8 cellular contexts compared by ENCODE assay signal in the genomic region with DNA sequence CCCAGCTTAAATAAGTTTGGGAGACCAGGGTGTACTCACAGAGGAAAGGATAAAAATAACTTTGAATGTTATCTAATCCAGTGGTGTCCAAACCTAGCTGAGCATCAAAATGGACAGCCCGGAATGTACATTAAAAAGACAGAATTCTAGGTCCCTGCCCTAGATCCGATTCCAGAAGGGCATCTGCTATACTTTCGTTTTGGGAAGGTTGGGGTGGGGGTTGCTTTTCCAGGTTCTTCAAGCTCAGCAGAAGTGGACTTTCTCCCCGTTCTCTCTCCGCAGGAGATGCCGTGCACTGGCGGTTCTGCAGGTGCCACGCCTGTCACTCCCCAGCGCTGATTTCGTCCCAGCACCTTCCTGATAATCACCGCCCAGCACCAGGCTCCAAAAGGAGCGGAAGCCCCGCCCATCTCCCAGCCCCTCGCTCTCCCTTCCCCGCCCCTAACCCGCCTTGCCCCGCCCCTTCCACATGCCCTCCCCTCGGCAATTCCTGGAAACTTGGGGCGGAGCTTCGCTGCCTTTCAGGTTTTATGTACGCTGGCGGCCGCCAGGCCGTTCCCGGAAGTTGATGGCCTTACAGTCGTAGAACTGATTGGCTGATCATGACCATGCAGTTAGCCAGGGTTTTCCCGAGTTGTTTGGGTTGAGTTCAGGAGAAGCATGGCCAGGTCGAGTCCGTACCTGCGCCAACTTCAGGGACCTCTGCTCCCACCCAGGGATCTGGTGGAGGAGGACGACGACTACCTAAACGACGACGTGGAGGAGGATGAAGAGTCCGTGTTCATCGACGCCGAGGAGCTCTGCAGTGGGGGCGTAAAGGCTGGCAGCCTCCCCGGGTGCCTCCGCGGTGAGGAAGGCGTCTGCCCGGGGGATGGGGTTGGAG. TPM values are rescaled to one million over a fixed set of nuclear protein-coding genes. Genes with fewer than 3 reads are reported as not detected.
DNase-seq lines count a peak whose midpoint lies in the region; ATAC-seq, FAIRE-seq and TF ChIP-seq lines count a peak whose summit lies in the region.

A gene (plus strand): TSS at position 550 of the 883 bp plus-strand sequence. CDS start 111 bp downstream, at position 661.

- H3K27ac ChIP-seq in ascending aorta (peak within 1 kb of the TSS; percentile 67 to 71), right cardiac atrium (ENCODE audit: low read length) (peak within 1 kb of the TSS; percentile 42), psoas muscle (peak within 1 kb of the TSS; percentile 53)

- H3K9me3 ChIP-seq in ascending aorta (no peaks in the 10 kb centered on the region), right cardiac atrium (ENCODE audit: control insufficient read depth, low read length) (no peaks in the 10 kb centered on the region), psoas muscle (no peaks in the 10 kb centered on the region)

- TF ChIP-seq CTCF in ascending aorta (IDR thresholded peaks at IDR 0.05) (no peak), psoas muscle (IDR thresholded peaks at IDR 0.05) (no peak)

- H3K36me3 ChIP-seq in ascending aorta (no peaks in the 10 kb centered on the region), psoas muscle (ENCODE audit: insufficient read depth in 1 of 2, low read depth in 1 of 2) (peaks cover 0 to 3% of the 10 kb centered on the region in 2 donors)

- intact Hi-C loops in T-helper 2 cell treated with Interferon-gamma antibody and Interleukin-4, amounts not matched to agents 100 ng/mL and 5 ng/mL, for 36 hours (cut with micrococcal nuclease): loop anchor here (1.0 to 5.0 kb wide), 7 partner anchors 14 to 1130 kb away; a partner anchor contains a TSS
- intact Hi-C loops in ascending aorta (cut with DNase I) (loop anchor here (1.0 to 10.0 kb wide), 6 partner anchors 115 to 1025 kb away; a partner anchor contains a TSS), right cardiac atrium (cut with DNase I) (no loop called here), psoas muscle (cut with DNase I) (loop anchor here in 1 of 2 donors (2.0 to 5.0 kb wide), 2 partner anchors 133 to 170 kb away; a partner anchor contains a TSS)

- peaks cover 0 to 4% of the 10 kb centered on the region in 2 donors for H3K4me1 ChIP-seq in ascending aorta
- H3K4me1 ChIP-seq in right cardiac atrium (ENCODE audit: control insufficient read depth, insufficient read depth, low read length): peaks cover 1% of the 10 kb centered on the region
- H3K4me1 ChIP-seq in psoas muscle: peaks cover 15% of the 10 kb centered on the region

- ATAC-seq in HG02973 (IDR thresholded peaks at IDR 0.05; ENCODE audit: unreplicated experiment): peak; percentile 74
- peak; percentile 100 for ATAC-seq in right cardiac atrium
- ATAC-seq in psoas muscle: peak; percentile 99 to 100 (median 99)

- WGBS in right cardiac atrium: under 1% methylated on average over 45 of the region's 45 CpGs
- WGBS in psoas muscle, 3 donors: 0 to 1% (median 1%) methylated on average over 45 of the region's 45 CpGs

- peak; percentile 100 for FAIRE-seq in GM18507 (lab: Jason Lieb, UNC)
- peak; percentile 75 for FAIRE-seq in urothelium cell line (lab: Jason Lieb, UNC)

- peak; percentile 85 for DNase-seq in GM18507 (ENCODE audit: extremely low spot score, insufficient read length, low read depth)
- DNase-seq in NCI-H1930 (lab: John Stamatoyannopoulos, UW): peak; percentile 92 to 93
- peak; percentile 93 to 99 for DNase-seq in ascending aorta (ENCODE audit: low spot score in 2 of 2)
- peak; percentile 99 for DNase-seq in right cardiac atrium
- DNase-seq in psoas muscle: peak; percentile 96 to 99
- DNase-seq in urothelium cell line (ENCODE audit: low spot score): peak; percentile 96

- H3K4me3 ChIP-seq in ascending aorta: peak within 1 kb of the TSS; percentile 79 to 82
- H3K4me3 ChIP-seq in right cardiac atrium (ENCODE audit: low read length): peak within 1 kb of the TSS; percentile 54
- peak within 1 kb of the TSS; percentile 70 for H3K4me3 ChIP-seq in psoas muscle

- H3K27me3 ChIP-seq in ascending aorta (no peaks in the 10 kb centered on the region), right cardiac atrium (ENCODE audit: control insufficient read depth, insufficient read depth) (no peaks in the 10 kb centered on the region), psoas muscle (ENCODE audit: insufficient read depth in 3 of 3, low read length in 2 of 3) (no peaks in the 10 kb centered on the region)

RNA-seq across cellular contexts. Expression of the gene that starts here (rescaled TPM):
- total RNA-seq in T-helper 2 cell treated with Interferon-gamma antibody and Interleukin-4, amounts not matched to agents 100 ng/mL and 5 ng/mL, for 36 hours: 39.8 and 40.2 TPM in 2 replicates
- total RNA-seq in ascending aorta (3.1 TPM), right cardiac atrium (1 to 10 TPM in 3 of 4 donors, under 1 TPM in 1; 0.74 to 1.9 (median 1.2) TPM), psoas muscle (1 to 10 TPM in 3 of 4 donors, under 1 TPM in 1; 0.60 to 1.9 (median 1.5) TPM)
- polyA plus RNA-seq in right cardiac atrium (0.48 TPM), psoas muscle (under 1 TPM; 0.25 to 0.90 (median 0.55) TPM)

Comparison
In these comparisons a context has a peak if more than half of its experiments do, and no peak if none do; other contexts are left out.
1. Peak in every context shown above with its lines: DNase-seq, ATAC-seq, H3K4me3 ChIP-seq and H3K27ac ChIP-seq.
2. intact Hi-C loops: an anchor here in T-helper 2 cell treated with Interferon-gamma antibody and Interleukin-4, amounts not matched to agents 100 ng/mL and 5 ng/mL, for 36 hours (1.0 to 5.0 kb wide) and ascending aorta (1.0 to 10.0 kb wide); none called in right cardiac atrium.